ENCODE assay signal across 1 cellular context in the genomic region with DNA sequence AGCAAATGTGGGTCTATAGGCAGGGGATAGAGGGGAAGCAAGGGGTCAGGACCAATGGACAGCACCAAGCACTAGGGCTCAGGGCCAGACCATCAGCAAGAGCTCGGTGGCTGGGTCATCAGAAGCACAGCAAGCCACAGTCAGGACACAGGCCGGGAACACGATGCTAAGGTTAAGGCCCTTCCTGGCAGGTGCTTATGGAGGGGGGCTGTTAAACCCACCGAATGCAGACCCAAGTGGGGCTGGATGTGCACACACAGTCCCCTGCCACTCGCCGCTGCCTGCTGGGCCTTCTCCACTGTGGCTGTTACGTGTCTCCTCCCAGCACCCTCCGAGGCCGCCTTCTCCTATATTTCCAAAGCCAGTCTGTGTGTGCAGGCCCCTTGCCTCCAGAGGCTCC.
TF ChIP-seq lines count a peak whose summit lies in the region.

No MANE protein-coding gene starts in this region.

TF ChIP-seq in liver, 16 proteins besides CTCF, POLR2A, EP300 and RAD21 (continued from another document):
- no peak for TF ChIP-seq HNF4A (conservative IDR thresholded peaks at IDR 0.05)
